ENCODE assay signal across 1 cellular context in the genomic region with DNA sequence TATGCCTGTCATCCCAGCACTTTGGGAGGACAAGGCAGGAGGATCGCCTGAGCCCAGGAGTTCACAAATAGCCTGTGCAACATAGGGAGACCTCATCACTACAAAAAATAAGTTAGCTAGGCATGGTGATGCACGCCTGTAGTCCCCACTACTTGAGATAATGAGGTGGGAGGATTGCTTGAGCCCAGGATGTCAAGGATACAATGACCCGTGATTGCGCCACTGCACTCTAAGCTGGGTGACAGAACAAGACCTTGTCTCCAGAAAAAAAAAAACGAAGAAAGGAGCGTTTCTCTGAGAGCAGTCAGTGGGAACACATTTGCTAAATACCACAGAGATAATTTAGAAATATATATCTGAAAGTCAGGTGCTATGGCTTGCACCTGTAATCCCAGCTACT.
TF ChIP-seq lines count a peak whose summit lies in the region.

No MANE protein-coding gene starts in this region.

TF ChIP-seq in GM12891, 5 proteins besides CTCF, POLR2A, EP300 and RAD21 (continued from another document):
- no peak for TF ChIP-seq TAF1 (IDR thresholded peaks at IDR 0.05; ENCODE audit: low read depth, low read length)
- no peak for TF ChIP-seq POU2F2 (IDR thresholded peaks at IDR 0.05; ENCODE audit: low read depth, low read length)
- no peak for TF ChIP-seq SPI1 (IDR thresholded peaks at IDR 0.05; ENCODE audit: low read depth, low read length)
- no peak for TF ChIP-seq POLR2AphosphoS5 (IDR thresholded peaks at IDR 0.05; ENCODE audit: low read depth, low read length)
